ENCODE assay signal across 1 cellular context in genomic region chr5:128493657-128494329, GRCh38.
TF ChIP-seq lines count a peak whose summit lies in the region.

No MANE protein-coding gene starts in this region.

TF ChIP-seq in WTC11, 78 proteins besides CTCF, POLR2A, EP300 and RAD21 (continued from another document):
- TF ChIP-seq, protein P1, sequence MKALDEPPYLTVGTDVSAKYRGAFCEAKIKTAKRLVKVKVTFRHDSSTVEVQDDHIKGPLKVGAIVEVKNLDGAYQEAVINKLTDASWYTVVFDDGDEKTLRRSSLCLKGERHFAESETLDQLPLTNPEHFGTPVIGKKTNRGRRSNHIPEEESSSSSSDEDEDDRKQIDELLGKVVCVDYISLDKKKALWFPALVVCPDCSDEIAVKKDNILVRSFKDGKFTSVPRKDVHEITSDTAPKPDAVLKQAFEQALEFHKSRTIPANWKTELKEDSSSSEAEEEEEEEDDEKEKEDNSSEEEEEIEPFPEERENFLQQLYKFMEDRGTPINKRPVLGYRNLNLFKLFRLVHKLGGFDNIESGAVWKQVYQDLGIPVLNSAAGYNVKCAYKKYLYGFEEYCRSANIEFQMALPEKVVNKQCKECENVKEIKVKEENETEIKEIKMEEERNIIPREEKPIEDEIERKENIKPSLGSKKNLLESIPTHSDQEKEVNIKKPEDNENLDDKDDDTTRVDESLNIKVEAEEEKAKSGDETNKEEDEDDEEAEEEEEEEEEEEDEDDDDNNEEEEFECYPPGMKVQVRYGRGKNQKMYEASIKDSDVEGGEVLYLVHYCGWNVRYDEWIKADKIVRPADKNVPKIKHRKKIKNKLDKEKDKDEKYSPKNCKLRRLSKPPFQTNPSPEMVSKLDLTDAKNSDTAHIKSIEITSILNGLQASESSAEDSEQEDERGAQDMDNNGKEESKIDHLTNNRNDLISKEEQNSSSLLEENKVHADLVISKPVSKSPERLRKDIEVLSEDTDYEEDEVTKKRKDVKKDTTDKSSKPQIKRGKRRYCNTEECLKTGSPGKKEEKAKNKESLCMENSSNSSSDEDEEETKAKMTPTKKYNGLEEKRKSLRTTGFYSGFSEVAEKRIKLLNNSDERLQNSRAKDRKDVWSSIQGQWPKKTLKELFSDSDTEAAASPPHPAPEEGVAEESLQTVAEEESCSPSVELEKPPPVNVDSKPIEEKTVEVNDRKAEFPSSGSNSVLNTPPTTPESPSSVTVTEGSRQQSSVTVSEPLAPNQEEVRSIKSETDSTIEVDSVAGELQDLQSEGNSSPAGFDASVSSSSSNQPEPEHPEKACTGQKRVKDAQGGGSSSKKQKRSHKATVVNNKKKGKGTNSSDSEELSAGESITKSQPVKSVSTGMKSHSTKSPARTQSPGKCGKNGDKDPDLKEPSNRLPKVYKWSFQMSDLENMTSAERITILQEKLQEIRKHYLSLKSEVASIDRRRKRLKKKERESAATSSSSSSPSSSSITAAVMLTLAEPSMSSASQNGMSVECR (CRISPR knock-in tag; IDR thresholded peaks at IDR 0.05; ENCODE audit: borderline replicate concordance), result no peak
- TF ChIP-seq, protein P2, sequence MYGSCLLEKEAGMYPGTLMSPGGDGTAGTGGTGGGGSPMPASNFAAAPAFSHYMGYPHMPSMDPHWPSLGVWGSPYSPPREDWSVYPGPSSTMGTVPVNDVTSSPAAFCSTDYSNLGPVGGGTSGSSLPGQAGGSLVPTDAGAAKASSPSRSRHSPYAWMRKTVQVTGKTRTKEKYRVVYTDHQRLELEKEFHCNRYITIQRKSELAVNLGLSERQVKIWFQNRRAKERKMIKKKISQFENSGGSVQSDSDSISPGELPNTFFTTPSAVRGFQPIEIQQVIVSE (CRISPR knock-in tag; IDR thresholded peaks at IDR 0.05; ENCODE audit: borderline replicate concordance), result no peak
- no peak for TF ChIP-seq CBFB (CRISPR knock-in tag; IDR thresholded peaks at IDR 0.05; ENCODE audit: low read depth)
